ENCODE assay signal across 1 cellular context in genomic region chr7:80584778-80585177, GRCh38.
TF ChIP-seq lines count a peak whose summit lies in the region.

No MANE protein-coding gene starts in this region.

TF ChIP-seq in GM23338, 12 proteins besides CTCF, POLR2A, EP300 and RAD21 (continued from another document):
- TF ChIP-seq ZNF462 (CRISPR knock-in tag; IDR thresholded peaks at IDR 0.05) (no peak), ZNF331 (CRISPR knock-in tag; IDR thresholded peaks at IDR 0.05; ENCODE audit: low read depth) (no peak), STAT1 (IDR thresholded peaks at IDR 0.05; ENCODE audit: unreplicated experiment) (no peak), ZNF114 (CRISPR knock-in tag; IDR thresholded peaks at IDR 0.05) (no peak), POLR2AphosphoS5 (IDR thresholded peaks at IDR 0.05; ENCODE audit: low read depth) (no peak), NANOG (IDR thresholded peaks at IDR 0.05; ENCODE audit: borderline replicate concordance) (no peak)
TF ChIP-seq in GM23338: peak in this region for 0.
